In genomic region chr7:74173866-74174605, GRCh38 we compare ENCODE assay signal across 1 cellular context.
A peak's percentile ranks its signal among the peaks of the same experiment; 100 is the strongest.
TF ChIP-seq lines count a peak whose summit lies in the region.

EIF4H (plus strand) TSS chr7:74174356; CDS start chr7:74174384, 28 bp downstream.

TF ChIP-seq in HepG2, 621 proteins besides CTCF, POLR2A, EP300 and RAD21 (continued from another document and continues in another):
- peak; percentile 88 for TF ChIP-seq NFAT5 (CRISPR knock-in tag; IDR thresholded peaks at IDR 0.05)
- TF ChIP-seq SP2 (CRISPR knock-in tag; IDR thresholded peaks at IDR 0.05): no peak
- no peak for TF ChIP-seq ZBTB8A (CRISPR knock-in tag; IDR thresholded peaks at IDR 0.05; ENCODE audit: borderline replicate concordance, low read depth)
- TF ChIP-seq RBM22 (optimal IDR thresholded peaks at IDR 0.05; ENCODE audit: low read length): no peak
- TF ChIP-seq DNMT1 (CRISPR knock-in tag; IDR thresholded peaks at IDR 0.05): 0 out of 2 replicates have a peak, but pooled peaks have one; percentile 60
- TF ChIP-seq PLRG1 (conservative IDR thresholded peaks at IDR 0.05): no peak
- TF ChIP-seq SATB2 (CRISPR knock-in tag; IDR thresholded peaks at IDR 0.05): no peak
- TF ChIP-seq GABPB1 (CRISPR knock-in tag; IDR thresholded peaks at IDR 0.05): peak; percentile 66; the same call in 1 of the 2 replicates
- 0 out of 2 replicates have a peak, but pooled peaks have one; percentile 58 for TF ChIP-seq JUN (CRISPR knock-in tag; IDR thresholded peaks at IDR 0.05)
- peak; percentile 68 for TF ChIP-seq ZSCAN31 (CRISPR knock-in tag; IDR thresholded peaks at IDR 0.05; ENCODE audit: low read depth)
- TF ChIP-seq FOXO1 (CRISPR knock-in tag; IDR thresholded peaks at IDR 0.05): no peak; the same call in 1 of the 2 replicates
- no peak for TF ChIP-seq NCOA5 (CRISPR knock-in tag; IDR thresholded peaks at IDR 0.05)
- no peak for TF ChIP-seq ZNF20 (CRISPR knock-in tag; IDR thresholded peaks at IDR 0.05)
- TF ChIP-seq ZBTB2 (CRISPR knock-in tag; IDR thresholded peaks at IDR 0.05; ENCODE audit: low read depth): peak; percentile 86
- peak in 1 of 2 experiments; percentile 37; a peak in 2 of 4 replicates for TF ChIP-seq HMGXB4 (CRISPR knock-in tag; IDR thresholded peaks at IDR 0.05; ENCODE audit: borderline replicate concordance in 1 of 2, low read depth in 1 of 2)
- TF ChIP-seq ZNF800 (CRISPR knock-in tag; IDR thresholded peaks at IDR 0.05): peak; percentile 91
- TF ChIP-seq ZNF577 (CRISPR knock-in tag; IDR thresholded peaks at IDR 0.05; ENCODE audit: borderline replicate concordance, low read depth): no peak; the same call in 1 of the 2 replicates
- TF ChIP-seq ZNF232 (CRISPR knock-in tag; IDR thresholded peaks at IDR 0.05; ENCODE audit: borderline replicate concordance): peak; percentile 42; the same call in 1 of the 2 replicates
- TF ChIP-seq ESRRA (CRISPR knock-in tag; IDR thresholded peaks at IDR 0.05; ENCODE audit: low read depth): peak; percentile 69
- no peak for TF ChIP-seq TRAFD1 (CRISPR knock-in tag; IDR thresholded peaks at IDR 0.05; ENCODE audit: borderline replicate concordance)
- peak; percentile 87 for TF ChIP-seq MEIS2 (CRISPR knock-in tag; IDR thresholded peaks at IDR 0.05)
- 0 out of 2 replicates have a peak, but pooled peaks have one; percentile 64 for TF ChIP-seq NFATC3 (CRISPR knock-in tag; IDR thresholded peaks at IDR 0.05)
- TF ChIP-seq ZXDC (CRISPR knock-in tag; IDR thresholded peaks at IDR 0.05): peak; percentile 59; the same call in 1 of the 2 replicates
- TF ChIP-seq CSRNP1 (CRISPR knock-in tag; IDR thresholded peaks at IDR 0.05): no peak
- TF ChIP-seq HMGXB3 (CRISPR knock-in tag; IDR thresholded peaks at IDR 0.05; ENCODE audit: borderline replicate concordance): 0 out of 2 replicates have a peak, but pooled peaks have one; percentile 23
- no peak for TF ChIP-seq ONECUT2 (CRISPR knock-in tag; IDR thresholded peaks at IDR 0.05)
- peak; percentile 41; the same call in 1 of the 2 replicates for TF ChIP-seq IRF2 (CRISPR knock-in tag; IDR thresholded peaks at IDR 0.05)
- TF ChIP-seq ZSCAN25 (CRISPR knock-in tag; IDR thresholded peaks at IDR 0.05): peak; percentile 19; the same call in 1 of the 2 replicates
- TF ChIP-seq CREB3 (CRISPR knock-in tag; IDR thresholded peaks at IDR 0.05): peak; percentile 46; the same call in 1 of the 2 replicates
- TF ChIP-seq ZNF878 (CRISPR knock-in tag; IDR thresholded peaks at IDR 0.05): no peak
- peak; percentile 77; the same call in 1 of the 2 replicates for TF ChIP-seq ZNF431 (CRISPR knock-in tag; IDR thresholded peaks at IDR 0.05; ENCODE audit: borderline replicate concordance, low read depth)
- no peak for TF ChIP-seq ZNF282 (IDR thresholded peaks at IDR 0.05; ENCODE audit: partially characterized antibody)
- TF ChIP-seq HDAC2 (CRISPR knock-in tag; IDR thresholded peaks at IDR 0.05): 0 out of 2 replicates have a peak, but pooled peaks have one; percentile 17
- peak; percentile 96 for TF ChIP-seq DR1 (CRISPR knock-in tag; IDR thresholded peaks at IDR 0.05)
- TF ChIP-seq DPF2 (CRISPR knock-in tag; IDR thresholded peaks at IDR 0.05; ENCODE audit: borderline replicate concordance, low read depth): 0 out of 2 replicates have a peak, but pooled peaks have one; percentile 40
